ENCODE assay signal across 39 cellular contexts in the genomic region with DNA sequence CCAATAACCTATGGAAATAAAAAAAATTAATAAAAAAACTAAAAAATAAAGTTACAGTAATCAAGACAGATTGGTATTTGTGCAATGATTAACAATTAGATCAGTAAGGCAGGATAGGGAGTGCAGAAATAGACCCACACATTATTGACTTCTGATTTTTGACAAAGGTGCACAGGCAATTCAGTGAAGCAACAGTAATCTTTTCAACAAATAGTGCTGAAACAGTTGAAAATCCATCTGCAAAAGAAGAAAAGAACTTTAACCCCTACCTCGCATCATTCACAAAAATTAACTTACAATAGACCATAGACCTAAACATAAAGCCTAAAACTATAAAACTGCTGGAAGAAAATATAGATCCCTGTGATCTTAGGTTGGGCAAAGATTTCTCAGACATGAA. TPM values are rescaled to one million over a fixed set of nuclear protein-coding genes. Genes with fewer than 3 reads are reported as not detected.
"Had no signal": no experiment of that assay in that cellular context is flagged by ENCODE, and none has a peak within 500 bp of the region (broad histone marks: within the 10 kb centered on the region; RNA-seq: fewer than 3 reads in every experiment).

No MANE protein-coding gene starts in this region.

- H3K4me3 ChIP-seq: adrenal gland, ascending aorta, body of pancreas, breast epithelium, cardiac muscle cell had no signal

- H3K36me3 ChIP-seq: adrenal gland, ascending aorta, brain microvascular endothelial cell, breast epithelium, cardiac muscle cell had no signal

- DNase-seq: activated effector memory CD4-positive, alpha-beta T cell treated with anti-CD3 and anti-CD28 coated beads, Interleukin-2, amount 50 U/mL, for 16 hours; activated effector memory CD4-positive, alpha-beta T cell treated with Interleukin-2 at 50 U/mL for 16 hours; activated gamma-delta T cell; activated gamma-delta T cell treated with Interleukin-2 at 50 U/mL for 16 hours; activated naive CD4-positive, alpha-beta T cell; activated naive CD4-positive, alpha-beta T cell treated with anti-CD3 and anti-CD28 coated beads for 36 hours; activated naive CD4-positive, alpha-beta T cell treated with anti-CD3 and anti-CD28 coated beads, Interleukin-2, amount 10 ng/mL, durations not matched to agents 7 days and 5 days; activated naive CD4-positive, alpha-beta T cell treated with anti-CD3 and anti-CD28 coated beads, Interleukin-2, amount 50 U/mL, for 16 hours; activated naive CD4-positive, alpha-beta T cell treated with Interleukin-2 at 50 U/mL for 16 hours; activated naive CD8-positive, alpha-beta T cell treated with anti-CD3 and anti-CD28 coated beads for 36 hours; activated naive CD8-positive, alpha-beta T cell treated with anti-CD3 and anti-CD28 coated beads, Interleukin-2, amount 10 ng/mL, durations not matched to agents 7 days and 5 days; activated naive CD8-positive, alpha-beta T cell treated with anti-CD3 and anti-CD28 coated beads, Interleukin-2, amount 50 U/mL, for 24 hours; activated T-cell treated with anti-CD3 and anti-CD28 coated beads, Interleukin-2, amount 50 U/mL, for 1 hour; activated T-cell treated with anti-CD3 and anti-CD28 coated beads, Interleukin-2, amount 50 U/mL, for 24 hours; activated T-cell treated with anti-CD3 and anti-CD28 coated beads, Interleukin-2, amount 50 U/mL, for 4 hours; activated T-cell treated with anti-CD3 and anti-CD28 coated beads, Interleukin-2, amount 50 U/mL, for 48 hours; activated T-cell treated with anti-CD3 and anti-CD28 coated beads, Interleukin-2, amount 50 U/mL, for 72 hours; adrenal gland; amniotic stem cell; amygdala; anterior cingulate cortex; aorta; body of pancreas; brain microvascular endothelial cell; caudate nucleus; central memory CD4-positive, alpha-beta T cell; cerebellar nuclear complex had no signal

- H3K27ac ChIP-seq: adrenal gland, ascending aorta, body of pancreas, brain microvascular endothelial cell, breast epithelium, cardiac muscle cell had no signal

- H3K9me3 ChIP-seq: adrenal gland, body of pancreas had no signal

- H3K4me1 ChIP-seq: ascending aorta, breast epithelium had no signal

- FAIRE-seq: astrocyte, bronchial epithelial cell had no signal

- ATAC-seq: activated naive CD4-positive, alpha-beta T cell treated with anti-CD3 and anti-CD28 coated beads, Interleukin-2, amount 50 U/mL, for 72 hours; activated naive CD8-positive, alpha-beta T cell treated with anti-CD3 and anti-CD28 coated beads, Interleukin-2, amount 50 U/mL, for 24 hours; activated T-cell treated with anti-CD3 and anti-CD28 coated beads, Interleukin-2, amount 50 U/mL, for 4 hours; activated T-cell treated with anti-CD3 and anti-CD28 coated beads, Interleukin-2, amount 50 U/mL, for 72 hours; activated T-helper 17 cell treated with anti-CD3 and anti-CD28 coated beads, Interleukin-2, amount 50 U/mL, for 72 hours; body of pancreas had no signal

- H3K27me3 ChIP-seq: adrenal gland, ascending aorta, body of pancreas, brain microvascular endothelial cell, breast epithelium, cardiac muscle cell had no signal

RNA-seq across cellular contexts. Expression of a gene that starts 4.5 kb away (rescaled TPM):
- total RNA-seq: activated naive CD4-positive, alpha-beta T cell treated with anti-CD3 and anti-CD28 coated beads for 36 hours; activated naive CD4-positive, alpha-beta T cell treated with anti-CD3 and anti-CD28 coated beads, Interleukin-2, amount 50 U/mL, for 72 hours; activated naive CD8-positive, alpha-beta T cell treated with anti-CD3 and anti-CD28 coated beads for 36 hours; activated naive CD8-positive, alpha-beta T cell treated with anti-CD3 and anti-CD28 coated beads, Interleukin-2, amount 10 ng/mL, durations not matched to agents 7 days and 5 days; activated T-cell treated with anti-CD3 and anti-CD28 coated beads, Interleukin-2, amount 50 U/mL, for 4 hours; activated T-cell treated with anti-CD3 and anti-CD28 coated beads, Interleukin-2, amount 50 U/mL, for 72 hours; activated T-helper 1 cell treated with anti-CD3 and anti-CD28 coated beads, Interleukin-12 subunit alpha, Interleukin-12 subunit beta, Interleukin-2, Interleukin-4 antibody, amounts not matched to agents 30 ng/mL and 10 ng/mL and 1 ng/mL, durations not matched to agents 14 hours and 24 hours and 36 hours; activated T-helper 17 cell treated with anti-CD3 and anti-CD28 coated beads, Interleukin-2, amount 50 U/mL, for 72 hours; activated T-helper 2 cell treated with anti-CD3 and anti-CD28 coated beads, Interferon-gamma antibody, Interleukin-2, Interleukin-4, amounts not matched to agents 10 μg/mL and 5 μg/mL and 100 μg/mL, durations not matched to agents 14 hours and 24 hours and 36 hours; aorta; ascending aorta; astrocyte; breast epithelium; bronchial epithelial cell; cardiac muscle cell; cardiac septum; cerebellum; chondrocyte had no signal
- polyA plus RNA-seq: cardiac muscle cell had no signal
